Comparison of ENCODE assay signal across 8 cellular contexts in the genomic region with DNA sequence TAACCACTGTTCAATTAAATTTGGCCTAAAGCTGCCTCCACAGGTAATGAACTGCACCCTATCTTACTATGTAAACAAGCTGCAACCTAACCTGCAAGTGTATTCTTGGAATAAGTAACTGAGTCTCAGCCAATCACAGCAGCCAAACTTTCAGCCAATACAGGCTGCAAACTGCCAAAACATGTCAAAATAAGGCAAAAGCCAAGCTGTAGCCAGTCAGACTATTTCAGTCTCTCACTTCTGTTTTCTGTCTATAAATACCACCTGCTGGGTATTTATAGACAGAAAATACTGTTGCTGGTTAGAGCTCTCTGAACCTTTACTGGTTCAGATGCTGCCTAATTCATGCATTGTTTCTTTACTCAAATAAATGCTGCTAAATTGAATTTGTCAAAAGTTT. TPM values are rescaled to one million over a fixed set of nuclear protein-coding genes. Genes with fewer than 3 reads are reported as not detected.
DNase-seq lines count a peak whose midpoint lies in the region; ATAC-seq and TF ChIP-seq lines count a peak whose summit lies in the region.

No MANE protein-coding gene starts in this region.

- H4K20me1 ChIP-seq in SU-DHL-6 (ENCODE audit: low read depth, low read length): no peaks in the 10 kb centered on the region

- POLR2A ChIA-PET in MCF 10A (lab: Yijun Ruan, JAX): interaction anchor here (0.6 to 5.5 kb wide), 5 partner anchors 10 to 184 kb away, joined by 3 to 45 read pairs (median 5); partner anchors contain the start of genes C2orf76 and DBI

- H3K36me3 Mint-ChIP-seq in MCF 10A (ENCODE audit: insufficient read depth, unreplicated experiment): no peaks in the 10 kb centered on the region

- no peaks in the 10 kb centered on the region for H3K36me3 ChIP-seq in breast epithelium
- no peaks in the 10 kb centered on the region; the same call in 1 of the 2 replicates for H3K36me3 ChIP-seq in SU-DHL-6 (ENCODE audit: low read length)
- no peaks in the 10 kb centered on the region for H3K36me3 ChIP-seq in upper lobe of right lung

- H3K27ac ChIP-seq in breast epithelium (no peak overlapping the region), SU-DHL-6 (ENCODE audit: low read depth, low read length) (peak overlapping the region; percentile 98), upper lobe of right lung (no peak overlapping the region)

- no peak for TF ChIP-seq POLR2A in breast epithelium (IDR thresholded peaks at IDR 0.05)

- no peaks in the 10 kb centered on the region for H3K27me3 Mint-ChIP-seq in MCF 10A (ENCODE audit: insufficient read depth, unreplicated experiment)

- H3K9me2 ChIP-seq in SU-DHL-6 (replicated peaks; ENCODE audit: insufficient read depth, low read length): no peaks in the 10 kb centered on the region

- H3K9me3 ChIP-seq in breast epithelium (no peaks in the 10 kb centered on the region), SU-DHL-6 (ENCODE audit: insufficient read depth, low read length) (no peaks in the 10 kb centered on the region), upper lobe of right lung (no peaks in the 10 kb centered on the region)

- H3K4me2 ChIP-seq in SU-DHL-6 (ENCODE audit: low read depth, low read length, poor library complexity, severe bottlenecking): peak overlapping the region; percentile 97

- DNase-seq in MCF 10A (ENCODE audit: unreplicated experiment): peak; percentile 29
- DNase-seq in breast epithelium (ENCODE audit: low spot score in 2 of 2): no peak
- no peak for DNase-seq in upper lobe of right lung
- DNase-seq in central memory CD4-positive, alpha-beta T cell: no peak
- DNase-seq in HuH-7.5 (ENCODE audit: low spot score): no peak
- no peak for DNase-seq in hepatic stellate cell (ENCODE audit: low spot score)

- H3K27ac Mint-ChIP-seq in MCF 10A (ENCODE audit: low read depth, unreplicated experiment): no peak overlapping the region

- peak; percentile 93 for ATAC-seq in HG03135 (IDR thresholded peaks at IDR 0.05; ENCODE audit: unreplicated experiment)
- ATAC-seq in upper lobe of right lung: peak; percentile 63

- H3F3A ChIP-seq in SU-DHL-6 (ENCODE audit: insufficient read depth): peaks cover 17% of the 10 kb centered on the region

- H3K4me3 Mint-ChIP-seq in MCF 10A (ENCODE audit: unreplicated experiment): no peak overlapping the region

- intact Hi-C loops in MCF 10A (cut with micrococcal nuclease) (no loop called here), breast epithelium (cut with DNase I; ENCODE audit: low total_unique reads) (no loop called here), upper lobe of right lung (cut with DNase I) (no loop called here)

- CTCF ChIA-PET in MCF 10A (lab: Yijun Ruan, JAX): interaction anchor here (1.5 kb wide), 1 partner anchor 14 kb away, joined by 4 read pairs; the partner anchor contains the start of genes C2orf76 and DBI

- H3K79me2 ChIP-seq in SU-DHL-6 (ENCODE audit: insufficient read depth, low read length): no peaks in the 10 kb centered on the region

- H3K9ac ChIP-seq in SU-DHL-6 (ENCODE audit: low read length): peak overlapping the region; percentile 37

- H3K9me3 Mint-ChIP-seq in MCF 10A (ENCODE audit: unreplicated experiment): no peaks in the 10 kb centered on the region

- H3K4me3 ChIP-seq in breast epithelium: no peak overlapping the region
- peak overlapping the region; percentile 40 for H3K4me3 ChIP-seq in SU-DHL-6 (ENCODE audit: insufficient read depth, low read length, poor library complexity, severe bottlenecking)
- no peak overlapping the region for H3K4me3 ChIP-seq in upper lobe of right lung

- no TSS peak for BruUV-seq in MCF 10A (replicated peaks; lab: Mats Ljungman, UMichigan)

- H3K27me3 ChIP-seq in breast epithelium: no peaks in the 10 kb centered on the region
- H3K27me3 ChIP-seq in SU-DHL-6 (ENCODE audit: low read length): no peaks in the 10 kb centered on the region
- H3K27me3 ChIP-seq in upper lobe of right lung: no peaks in the 10 kb centered on the region

- TF ChIP-seq CTCF in MCF 10A (IDR thresholded peaks at IDR 0.05; ENCODE audit: unreplicated experiment): no peak
- no peak for TF ChIP-seq CTCF in breast epithelium (IDR thresholded peaks at IDR 0.05)
- TF ChIP-seq CTCF in SU-DHL-6 (IDR thresholded peaks at IDR 0.05; ENCODE audit: insufficient read depth, low read length, poor library complexity, severe bottlenecking): no peak
- TF ChIP-seq CTCF in upper lobe of right lung (IDR thresholded peaks at IDR 0.05): no peak

- H3K4me1 Mint-ChIP-seq in MCF 10A (ENCODE audit: insufficient read depth, unreplicated experiment): peaks cover 7% of the 10 kb centered on the region

- no peak overlapping the region for H2AFZ ChIP-seq in SU-DHL-6 (ENCODE audit: low read depth, low read length, severe bottlenecking)

- H3K4me1 ChIP-seq in breast epithelium (no peaks in the 10 kb centered on the region), upper lobe of right lung (no peaks in the 10 kb centered on the region)

RNA-seq across cellular contexts. Expression of gene C2orf76, which starts 14.3 kb away (rescaled TPM):
- total RNA-seq in MCF 10A (2022): 9.7 and 9.8 TPM in 2 replicates
- total RNA-seq in breast epithelium: 10 to 100 TPM; 12.5 to 17.0 (median 13.0) TPM
- 11.8 TPM for total RNA-seq in upper lobe of right lung

RNA-seq across cellular contexts. Expression of gene DBI, which starts 14.4 kb away (rescaled TPM):
- total RNA-seq in MCF 10A (2022) (76.8 and 104 TPM in 2 replicates), breast epithelium (100 to 1,000 TPM; 160 to 236 (median 202) TPM), upper lobe of right lung (176 TPM)
